ENCODE assay signal across 16 cellular contexts in genomic region chr2:229835601-229836283, GRCh38.
DNase-seq lines count a peak whose midpoint lies in the region; ATAC-seq and TF ChIP-seq lines count a peak whose summit lies in the region.
"Had no signal": no experiment of that assay in that cellular context is flagged by ENCODE, and none has a peak within 500 bp of the region (broad histone marks: within the 10 kb centered on the region; RNA-seq: fewer than 3 reads in every experiment).

No MANE protein-coding gene starts in this region.

- H3K4me2 ChIP-seq in IMR-90 (ENCODE audit: low read depth, low read length) (no peak overlapping the region), mammary epithelial cell (ENCODE audit: insufficient read depth, low read depth, low read length) (no peak overlapping the region)

- H3K27me3 ChIP-seq in IMR-90 (ENCODE audit: control insufficient read depth, insufficient read depth, low read length): no peaks in the 10 kb centered on the region
- H3K27me3 ChIP-seq in mammary epithelial cell (ENCODE audit: insufficient read depth, low read length): no peaks in the 10 kb centered on the region
- no peaks in the 10 kb centered on the region for H3K27me3 ChIP-seq in MG63
- H3K27me3 ChIP-seq: adrenal gland, heart right ventricle, vagina had no signal

- in situ Hi-C loops in IMR-90 (cut with MboI; ENCODE audit: low sequenced_read_pairs) (no loop called here), mammary epithelial cell (cut with MboI; ENCODE audit: low sequenced_read_pairs in 2 of 2) (no loop called here)

- no peak for TF ChIP-seq POLR2A in IMR-90 (IDR thresholded peaks at IDR 0.05; ENCODE audit: low read depth, low read length)

- H3K9me3 ChIP-seq in IMR-90 (ENCODE audit: control insufficient read depth, insufficient read depth, low read length) (no peaks in the 10 kb centered on the region), mammary epithelial cell (replicated peaks; ENCODE audit: insufficient read depth, low read length) (no peaks in the 10 kb centered on the region), MG63 (no peaks in the 10 kb centered on the region)
- H3K9me3 ChIP-seq: adrenal gland, heart right ventricle, vagina had no signal

- H3K36me3 ChIP-seq in IMR-90 (ENCODE audit: control insufficient read depth, insufficient read depth, low read length) (peaks cover 20% of the 10 kb centered on the region), mammary epithelial cell (ENCODE audit: insufficient read depth, low read length) (peaks cover 33% of the 10 kb centered on the region), MG63 (peaks cover 64% of the 10 kb centered on the region)

- POLR2A ChIA-PET in IMR-90 (lab: Charles Lee; ENCODE audit: unreplicated experiment): interaction anchor here (0.6 kb wide), 1 partner anchor 11 kb away, joined by 6 read pairs; no protein-coding TSS in a partner anchor

- H3K4me3 Mint-ChIP-seq in activated T-cell treated with anti-CD3 and anti-CD28 coated beads, Interleukin-2, amount 50 U/mL, for 72 hours: no peak overlapping the region
- H3K4me3 Mint-ChIP-seq: B cell had no signal

- no peak overlapping the region for H2BK120ac ChIP-seq in IMR-90 (ENCODE audit: low read depth, low read length)

- no peak overlapping the region for H2BK15ac ChIP-seq in IMR-90 (ENCODE audit: low read depth, low read length)

- peaks cover 52% of the 10 kb centered on the region for H3K4me1 Mint-ChIP-seq in activated T-cell treated with anti-CD3 and anti-CD28 coated beads, Interleukin-2, amount 50 U/mL, for 72 hours (ENCODE audit: low read depth)

- no peak overlapping the region for H3K56ac ChIP-seq in IMR-90 (ENCODE audit: extremely low read depth, insufficient read depth, low read length)

- no peaks in the 10 kb centered on the region for H3K27me3 Mint-ChIP-seq in activated T-cell treated with anti-CD3 and anti-CD28 coated beads, Interleukin-2, amount 50 U/mL, for 72 hours (ENCODE audit: low read depth)
- H3K27me3 Mint-ChIP-seq: B cell had no signal

- peak overlapping the region; percentile 54 for H2BK5ac ChIP-seq in IMR-90 (ENCODE audit: low read depth, low read length, poor library complexity, severe bottlenecking)

- no peak overlapping the region for H3K14ac ChIP-seq in IMR-90 (replicated peaks; ENCODE audit: low read depth, low read length)

- no peak overlapping the region for H3K4me3 ChIP-seq in IMR-90 (ENCODE audit: insufficient read depth, low read depth, low read length)
- no peak overlapping the region for H3K4me3 ChIP-seq in mammary epithelial cell (replicated peaks in 1 of 3; ENCODE audit: insufficient read depth in 1 of 3, low read depth in 2 of 3, low read length in 3 of 3)
- no peak overlapping the region for H3K4me3 ChIP-seq in MG63
- H3K4me3 ChIP-seq: adrenal gland, heart right ventricle, vagina had no signal

- intact Hi-C loops in IMR-90 (cut with micrococcal nuclease): no loop called here
- intact Hi-C loops in mammary epithelial cell (cut with micrococcal nuclease): no loop called here

- H2AK9ac ChIP-seq in IMR-90 (replicated peaks; ENCODE audit: low read depth, low read length, poor library complexity): no peak overlapping the region

- dilution Hi-C loops in IMR-90 (cut with HindIII; ENCODE audit: low sequenced_read_pairs, unreplicated experiment) (no loop called here), mammary epithelial cell (cut with HindIII; ENCODE audit: low sequenced_read_pairs) (no loop called here)

- H3K27ac ChIP-seq in IMR-90 (ENCODE audit: insufficient read depth, low read length): no peak overlapping the region
- H3K27ac ChIP-seq in mammary epithelial cell (ENCODE audit: insufficient read depth, low read depth, low read length): peak overlapping the region; percentile 2
- H3K27ac ChIP-seq: adrenal gland, heart right ventricle, vagina had no signal

- H3K9me1 ChIP-seq in IMR-90 (ENCODE audit: insufficient read depth, low read length): no peaks in the 10 kb centered on the region

- H4K20me1 ChIP-seq in IMR-90 (ENCODE audit: insufficient read depth, low read length) (peaks cover 18% of the 10 kb centered on the region), mammary epithelial cell (ENCODE audit: insufficient read depth, low read length) (no peaks in the 10 kb centered on the region)

- TF ChIP-seq CTCF in IMR-90 (conservative IDR thresholded peaks at IDR 0.05; ENCODE audit: low read depth, low read length) (no peak), mammary epithelial cell (conservative IDR thresholded peaks at IDR 0.05 in 1 of 2, IDR thresholded peaks at IDR 0.05 in 1 of 2; ENCODE audit: extremely low read depth in 1 of 2, insufficient read depth in 1 of 2, low read depth in 1 of 2, low read length in 2 of 2) (no peak)

- no CpG with 5 or more reads among the region's 3 CpGs for WGBS in IMR-90 (ENCODE audit: extremely low coverage in 2 of 2, insufficient read length in 1 of 2), 2 experiments
- 85% methylated on average over 3 of the region's 3 CpGs for WGBS in mammary epithelial cell (ENCODE audit: low coverage, missing lambda C conversion rate)

- TF ChIP-seq RAD21 in IMR-90 (IDR thresholded peaks at IDR 0.05; ENCODE audit: low read length): no peak

- no peak overlapping the region for H2AFZ ChIP-seq in IMR-90 (replicated peaks; ENCODE audit: low read length, poor library complexity)
- H2AFZ ChIP-seq in mammary epithelial cell (ENCODE audit: low read depth, low read length): no peak overlapping the region

- H3K9ac ChIP-seq in IMR-90 (ENCODE audit: low read depth, low read length) (no peak overlapping the region), mammary epithelial cell (ENCODE audit: insufficient read depth, low read length) (no peak overlapping the region)

- CTCF ChIA-PET in IMR-90 (lab: Yijun Ruan, JAX): interaction anchor here (1.2 to 1.3 kb wide), 2 partner anchors 16 to 34 kb away, joined by 3 to 4 read pairs; no protein-coding TSS in a partner anchor
- CTCF ChIA-PET in mammary epithelial cell (lab: Charles Lee; ENCODE audit: low non-redundant PET): interaction anchor here (0.6 kb wide), 1 partner anchor 34 kb away, joined by 4 read pairs; no protein-coding TSS in a partner anchor

- no peak overlapping the region for H4K5ac ChIP-seq in IMR-90 (ENCODE audit: low read depth, low read length)

- 0 out of 2 replicates have a peak, but pooled peaks cover 3% of the 10 kb centered on the region for H3K4me1 ChIP-seq in IMR-90 (ENCODE audit: control insufficient read depth, insufficient read depth, low read length)
- no peaks in the 10 kb centered on the region for H3K4me1 ChIP-seq in mammary epithelial cell (ENCODE audit: insufficient read depth, low read length)

- no peak overlapping the region for H2AK5ac ChIP-seq in IMR-90 (ENCODE audit: low read depth, low read length)

- DNase-seq in activated T-cell treated with anti-CD3 and anti-CD28 coated beads, Interleukin-2, amount 50 U/mL, for 72 hours: no peak
- DNase-seq in activated T-cell treated with anti-CD3 and anti-CD28 coated beads for 4 hours (no peak), IMR-90 (peak; percentile 77), mammary epithelial cell (peak; percentile 66), renal cortical epithelial cell (ENCODE audit: low read depth) (peak; percentile 81), MG63 (no peak), NCI-H2081 treated with DMSO at 0.1 percent for 48 hours (lab: John Stamatoyannopoulos, UW) (no peak)
- DNase-seq: adrenal gland; heart right ventricle; NCI-H1694; nucleus accumbens; stimulated activated CD4-positive, alpha-beta T cell treated with anti-CD3 and anti-CD28 coated beads, Interleukin-15, amount 100 ng/mL, for 24 hours; stimulated activated CD8-positive, alpha-beta memory T cell treated with anti-CD3 and anti-CD28 coated beads, Interleukin-4, amount 100 ng/mL, for 48 hours had no signal

- no peak overlapping the region for H3K18ac ChIP-seq in IMR-90 (ENCODE audit: low read depth, low read length)

- no peak overlapping the region for H3K4ac ChIP-seq in IMR-90 (ENCODE audit: low read depth, low read length)

- H3K36me3 Mint-ChIP-seq in activated T-cell treated with anti-CD3 and anti-CD28 coated beads, Interleukin-2, amount 50 U/mL, for 72 hours (ENCODE audit: insufficient read depth in 2 of 2): peaks cover 0 to 23% of the 10 kb centered on the region in 2 donors

- H3K27ac Mint-ChIP-seq in activated T-cell treated with anti-CD3 and anti-CD28 coated beads, Interleukin-2, amount 50 U/mL, for 72 hours: peak overlapping the region; percentile 50

- no TSS peak for BruUV-seq in IMR-90 (replicated peaks; lab: Mats Ljungman, UMichigan)
- no TSS peak for BruUV-seq in mammary epithelial cell (replicated peaks; lab: Mats Ljungman, UMichigan)

- H3K79me2 ChIP-seq in mammary epithelial cell (ENCODE audit: insufficient read depth, low read length): peaks cover 68% of the 10 kb centered on the region

- no peak for ATAC-seq in activated T-cell treated with anti-CD3 and anti-CD28 coated beads, Interleukin-2, amount 50 U/mL, for 72 hours (replicated peaks in 1 of 2)
- ATAC-seq in IMR-90 (ENCODE audit: low read depth) (peak; percentile 93), HG02981 (IDR thresholded peaks at IDR 0.05; ENCODE audit: unreplicated experiment) (no peak)
- ATAC-seq: heart right ventricle had no signal

- peaks cover 16 to 58% of the 10 kb centered on the region in 2 experiments for H3K79me1 ChIP-seq in IMR-90 (ENCODE audit: low read depth in 1 of 2, low read length in 2 of 2)

- H3K9me3 Mint-ChIP-seq in activated T-cell treated with anti-CD3 and anti-CD28 coated beads, Interleukin-2, amount 50 U/mL, for 72 hours: no peaks in the 10 kb centered on the region

- no peak overlapping the region for H4K8ac ChIP-seq in IMR-90 (ENCODE audit: low read depth in 2 of 2, low read length in 2 of 2)

- no peak overlapping the region for H4K91ac ChIP-seq in IMR-90 (ENCODE audit: insufficient read depth, low read depth, low read length)

- H2BK20ac ChIP-seq in IMR-90 (ENCODE audit: low read depth, low read length): no peak overlapping the region

- no peak overlapping the region for H3K23ac ChIP-seq in IMR-90 (ENCODE audit: low read depth, low read length)

TF ChIP-seq in IMR-90, 13 proteins besides CTCF, POLR2A, EP300 and RAD21:
- TF ChIP-seq FOS (IDR thresholded peaks at IDR 0.05; ENCODE audit: low read depth, low read length) (peak; percentile 48; the same call in 1 of the 2 replicates), RFX5 (IDR thresholded peaks at IDR 0.05; ENCODE audit: low read depth, low read length) (no peak), CEBPB (IDR thresholded peaks at IDR 0.05; ENCODE audit: low read depth, low read length) (peak; percentile 68), RCOR1 (IDR thresholded peaks at IDR 0.05; ENCODE audit: insufficient replicate concordance, low read length) (no peak)

Comparison
In these comparisons a context has a peak if more than half of its experiments do, and no peak if none do; other contexts are left out.
1. DNase-seq: peak in IMR-90 (single experiment), mammary epithelial cell (single experiment) and renal cortical epithelial cell (single experiment); none in activated T-cell treated with anti-CD3 and anti-CD28 coated beads, Interleukin-2, amount 50 U/mL, for 72 hours (0 of 2), activated T-cell treated with anti-CD3 and anti-CD28 coated beads for 4 hours (single experiment), MG63 (single experiment) and NCI-H2081 treated with DMSO at 0.1 percent for 48 hours (single experiment).